1 cellular context compared by ENCODE assay signal in the genomic region with DNA sequence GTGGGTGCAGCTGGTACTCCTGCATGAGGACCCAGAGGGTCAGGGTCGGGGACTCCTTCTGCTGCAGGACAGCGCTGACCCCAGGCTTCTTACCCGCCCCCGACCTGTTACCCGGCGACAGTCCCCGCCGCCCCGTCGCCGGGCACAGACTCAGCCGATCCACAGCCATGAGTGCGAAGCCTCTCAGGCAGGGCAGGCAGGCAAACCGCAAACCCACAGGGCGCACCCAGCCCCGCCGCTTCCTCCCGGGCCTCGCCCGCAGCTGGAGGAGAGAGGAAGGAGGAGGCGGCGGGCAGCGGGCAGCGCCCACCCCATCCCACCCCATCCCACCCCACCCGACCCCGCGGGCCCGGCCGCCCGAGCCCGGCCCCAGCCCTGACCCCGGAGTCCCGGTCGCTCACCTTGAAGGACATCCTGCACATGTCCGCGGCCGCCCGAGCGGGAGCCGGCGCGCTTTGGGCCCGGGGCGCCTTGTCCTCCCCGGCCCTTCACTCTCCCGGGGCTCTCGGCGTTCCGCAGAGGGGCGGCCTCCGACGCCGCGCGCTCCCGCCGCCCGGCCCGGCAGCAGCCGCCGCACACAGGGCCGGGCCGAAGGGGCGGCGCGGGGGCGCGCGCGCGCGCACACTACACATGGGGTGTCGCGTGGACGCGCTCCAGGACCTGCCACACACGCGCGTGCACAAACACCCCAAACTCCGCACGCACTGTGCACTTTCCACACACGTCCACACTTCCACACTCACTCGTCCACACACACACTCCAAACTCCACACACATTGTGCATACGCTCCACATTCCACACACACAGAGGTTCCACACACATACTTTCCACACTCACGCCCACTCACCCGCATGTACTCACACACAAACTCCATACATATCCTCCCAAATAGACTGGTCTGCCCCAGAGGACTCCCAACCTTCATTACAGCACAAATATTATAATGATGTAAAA.
TF ChIP-seq lines count a peak whose summit lies in the region.

A gene with protein sequence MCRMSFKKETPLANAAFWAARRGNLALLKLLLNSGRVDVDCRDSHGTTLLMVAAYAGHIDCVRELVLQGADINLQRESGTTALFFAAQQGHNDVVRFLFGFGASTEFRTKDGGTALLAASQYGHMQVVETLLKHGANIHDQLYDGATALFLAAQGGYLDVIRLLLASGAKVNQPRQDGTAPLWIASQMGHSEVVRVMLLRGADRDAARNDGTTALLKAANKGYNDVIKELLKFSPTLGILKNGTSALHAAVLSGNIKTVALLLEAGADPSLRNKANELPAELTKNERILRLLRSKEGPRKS (minus strand): TSS at position 603 of the 955 bp plus-strand sequence. CDS start 181 bp downstream, at position 422.

TF ChIP-seq in K562, 482 proteins besides CTCF, POLR2A, EP300 and RAD21 (continued from another document):
- TF ChIP-seq DMBX1 (CRISPR knock-in tag; IDR thresholded peaks at IDR 0.05; ENCODE audit: borderline replicate concordance), result no peak
- TF ChIP-seq, protein P1, sequence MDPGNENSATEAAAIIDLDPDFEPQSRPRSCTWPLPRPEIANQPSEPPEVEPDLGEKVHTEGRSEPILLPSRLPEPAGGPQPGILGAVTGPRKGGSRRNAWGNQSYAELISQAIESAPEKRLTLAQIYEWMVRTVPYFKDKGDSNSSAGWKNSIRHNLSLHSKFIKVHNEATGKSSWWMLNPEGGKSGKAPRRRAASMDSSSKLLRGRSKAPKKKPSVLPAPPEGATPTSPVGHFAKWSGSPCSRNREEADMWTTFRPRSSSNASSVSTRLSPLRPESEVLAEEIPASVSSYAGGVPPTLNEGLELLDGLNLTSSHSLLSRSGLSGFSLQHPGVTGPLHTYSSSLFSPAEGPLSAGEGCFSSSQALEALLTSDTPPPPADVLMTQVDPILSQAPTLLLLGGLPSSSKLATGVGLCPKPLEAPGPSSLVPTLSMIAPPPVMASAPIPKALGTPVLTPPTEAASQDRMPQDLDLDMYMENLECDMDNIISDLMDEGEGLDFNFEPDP (CRISPR knock-in tag; IDR thresholded peaks at IDR 0.05), result no peak
- no peak for TF ChIP-seq TCFL5 (CRISPR knock-in tag; conservative IDR thresholded peaks at IDR 0.05)
- no peak for TF ChIP-seq GTF2A2 (tag; IDR thresholded peaks at IDR 0.05)
- peak; percentile 59 for TF ChIP-seq EGR1 (conservative IDR thresholded peaks at IDR 0.05)
- TF ChIP-seq EZH2 (IDR thresholded peaks at IDR 0.05; ENCODE audit: borderline replicate concordance, low read depth, low read length), result peak; percentile 91; the same call in 1 of the 2 replicates
TF ChIP-seq in K562: peak in this region for 2.
